ENCODE assay signal across 1 cellular context in genomic region chr4:148058160-148058859, GRCh38.
TF ChIP-seq lines count a peak whose summit lies in the region.

No MANE protein-coding gene starts in this region.

TF ChIP-seq in WTC11, 78 proteins besides CTCF, POLR2A, EP300 and RAD21 (continued from another document):
- TF ChIP-seq FOXJ3 (CRISPR knock-in tag; IDR thresholded peaks at IDR 0.05; ENCODE audit: borderline replicate concordance) (no peak), SOX15 (CRISPR knock-in tag; IDR thresholded peaks at IDR 0.05) (no peak), ZNF317 (CRISPR knock-in tag; IDR thresholded peaks at IDR 0.05; ENCODE audit: borderline replicate concordance, low read depth) (no peak), FOXP1 (CRISPR knock-in tag; IDR thresholded peaks at IDR 0.05; ENCODE audit: borderline replicate concordance) (no peak), ATF6 (CRISPR knock-in tag; IDR thresholded peaks at IDR 0.05) (no peak), TEAD1 (CRISPR knock-in tag; IDR thresholded peaks at IDR 0.05) (no peak), CREB1 (CRISPR knock-in tag; IDR thresholded peaks at IDR 0.05) (no peak)
